In the genomic region with DNA sequence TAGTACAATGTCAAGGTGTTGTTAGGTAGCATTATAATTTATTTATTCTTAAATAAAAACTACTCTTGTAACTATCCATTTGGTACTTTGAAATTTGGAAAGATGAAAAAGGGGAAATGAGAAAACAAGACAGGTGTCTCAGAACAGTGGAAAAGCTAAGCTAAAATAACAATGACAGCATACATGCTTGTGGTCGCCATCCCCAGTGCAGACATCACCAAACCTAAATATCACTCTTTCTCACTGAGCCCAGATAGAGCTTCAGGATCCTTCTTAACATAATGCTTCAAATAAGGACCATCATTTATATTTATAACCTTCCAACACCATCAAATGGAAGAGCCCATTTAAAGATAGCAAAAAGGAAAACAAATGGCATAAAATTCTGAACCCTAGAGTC, we compare ENCODE assay signal across 26 cellular contexts.
"Had no signal": no experiment of that assay in that cellular context is flagged by ENCODE, and none has a peak within 500 bp of the region (broad histone marks: within the 10 kb centered on the region; RNA-seq: fewer than 3 reads in every experiment).

No MANE protein-coding gene starts in this region.

- H3K36me3 Mint-ChIP-seq: activated naive CD4-positive, alpha-beta T cell treated with anti-CD3 and anti-CD28 coated beads, Interleukin-2, amount 50 U/mL, for 24 hours; activated naive CD8-positive, alpha-beta T cell treated with anti-CD3 and anti-CD28 coated beads, Interleukin-2, amount 10 ng/mL, durations not matched to agents 7 days and 5 days had no signal

- H3K4me1 Mint-ChIP-seq: activated CD4-positive, alpha-beta T cell treated with anti-CD3 and anti-CD28 coated beads, Interleukin-2, amount 10 ng/mL, durations not matched to agents 24 days and 14 days; activated naive CD4-positive, alpha-beta T cell treated with anti-CD3 and anti-CD28 coated beads, Interleukin-2, amount 50 U/mL, for 24 hours; activated naive CD8-positive, alpha-beta T cell treated with anti-CD3 and anti-CD28 coated beads, Interleukin-2, amount 10 ng/mL, durations not matched to agents 7 days and 5 days; central memory CD8-positive, alpha-beta T cell had no signal

- H3K4me3 ChIP-seq: ascending aorta, cardiac muscle cell had no signal

- H3K27me3 Mint-ChIP-seq: activated CD4-positive, alpha-beta T cell treated with anti-CD3 and anti-CD28 coated beads, Interleukin-2, amount 10 ng/mL, durations not matched to agents 24 days and 14 days; activated naive CD4-positive, alpha-beta T cell treated with anti-CD3 and anti-CD28 coated beads, Interleukin-2, amount 50 U/mL, for 24 hours; activated naive CD8-positive, alpha-beta T cell treated with anti-CD3 and anti-CD28 coated beads, Interleukin-2, amount 10 ng/mL, durations not matched to agents 7 days and 5 days; activated T-cell treated with anti-CD3 and anti-CD28 coated beads, Interleukin-2, amount 50 U/mL, for 24 hours; central memory CD8-positive, alpha-beta T cell had no signal

- DNase-seq: activated CD4-positive, alpha-beta T cell treated with anti-CD3 and anti-CD28 coated beads, Interleukin-2, amount 10 ng/mL, durations not matched to agents 24 days and 14 days; activated CD4-positive, alpha-beta T cell treated with anti-CD3 and anti-CD28 coated beads, Interleukin-2, amount 50 U/mL, for 4 hours; activated CD8-positive, alpha-beta T cell treated with anti-CD3 and anti-CD28 coated beads for 36 hours; activated gamma-delta T cell; activated naive CD4-positive, alpha-beta T cell treated with Interleukin-2 at 50 U/mL for 16 hours; activated naive CD8-positive, alpha-beta T cell treated with anti-CD3 and anti-CD28 coated beads, Interleukin-2, amount 10 ng/mL, durations not matched to agents 7 days and 5 days; activated T-cell treated with anti-CD3 and anti-CD28 coated beads, Interleukin-2, amount 50 U/mL, for 24 hours; amygdala; MM.1S; MV-4-11; NCI-H1092; NCI-H1436 treated with DMSO at 0.1 percent for 48 hours; NCI-H1694 treated with DMSO at 0.1 percent for 48 hours; NCI-H2029; NCI-H345; NCI-H524 treated with DMSO at 0.1 percent for 48 hours; NCI-H748 treated with DMSO at 0.1 percent for 48 hours; NK-92 treated with Interleukin-12 subunit alpha and Interleukin-12 subunit beta, amount 100 ng/mL, for 24 hours; Right ventricle myocardium superior; T1000 had no signal

- H3K27ac ChIP-seq: cardiac muscle cell, KMS-11 had no signal

- H3K9me3 ChIP-seq: ascending aorta had no signal

- ATAC-seq: activated CD8-positive, alpha-beta T cell treated with anti-CD3 and anti-CD28 coated beads for 36 hours had no signal

- H3K4me3 Mint-ChIP-seq: activated CD4-positive, alpha-beta T cell treated with anti-CD3 and anti-CD28 coated beads, Interleukin-2, amount 10 ng/mL, durations not matched to agents 24 days and 14 days; activated CD8-positive, alpha-beta T cell treated with anti-CD3 and anti-CD28 coated beads for 36 hours; activated naive CD4-positive, alpha-beta T cell treated with anti-CD3 and anti-CD28 coated beads, Interleukin-2, amount 50 U/mL, for 24 hours; activated naive CD8-positive, alpha-beta T cell treated with anti-CD3 and anti-CD28 coated beads, Interleukin-2, amount 10 ng/mL, durations not matched to agents 7 days and 5 days; activated T-cell treated with anti-CD3 and anti-CD28 coated beads, Interleukin-2, amount 50 U/mL, for 24 hours; central memory CD8-positive, alpha-beta T cell had no signal

- H3K9me3 Mint-ChIP-seq: activated CD4-positive, alpha-beta T cell treated with anti-CD3 and anti-CD28 coated beads, Interleukin-2, amount 10 ng/mL, durations not matched to agents 24 days and 14 days; activated CD8-positive, alpha-beta T cell treated with anti-CD3 and anti-CD28 coated beads for 36 hours; activated naive CD4-positive, alpha-beta T cell treated with anti-CD3 and anti-CD28 coated beads, Interleukin-2, amount 50 U/mL, for 24 hours; activated naive CD8-positive, alpha-beta T cell treated with anti-CD3 and anti-CD28 coated beads, Interleukin-2, amount 10 ng/mL, durations not matched to agents 7 days and 5 days; activated T-cell treated with anti-CD3 and anti-CD28 coated beads, Interleukin-2, amount 50 U/mL, for 24 hours; activated T-helper 2 cell treated with anti-CD3 and anti-CD28 coated beads, Interferon-gamma antibody, Interleukin-2, Interleukin-4, amounts not matched to agents 10 μg/mL and 5 μg/mL and 100 μg/mL, durations not matched to agents 14 hours and 24 hours and 36 hours had no signal

- H3K27ac Mint-ChIP-seq: activated CD4-positive, alpha-beta T cell treated with anti-CD3 and anti-CD28 coated beads, Interleukin-2, amount 10 ng/mL, durations not matched to agents 24 days and 14 days; activated CD8-positive, alpha-beta T cell treated with anti-CD3 and anti-CD28 coated beads for 36 hours; activated naive CD4-positive, alpha-beta T cell treated with anti-CD3 and anti-CD28 coated beads, Interleukin-2, amount 50 U/mL, for 24 hours; activated naive CD8-positive, alpha-beta T cell treated with anti-CD3 and anti-CD28 coated beads, Interleukin-2, amount 10 ng/mL, durations not matched to agents 7 days and 5 days; activated T-cell treated with anti-CD3 and anti-CD28 coated beads, Interleukin-2, amount 50 U/mL, for 24 hours; activated T-helper 2 cell treated with anti-CD3 and anti-CD28 coated beads, Interferon-gamma antibody, Interleukin-2, Interleukin-4, amounts not matched to agents 10 μg/mL and 5 μg/mL and 100 μg/mL, durations not matched to agents 14 hours and 24 hours and 36 hours had no signal

- H3K4me2 ChIP-seq: KMS-11 had no signal

- H3K9ac ChIP-seq: KMS-11 had no signal

- H3K27me3 ChIP-seq: ascending aorta, cardiac muscle cell had no signal

- H3K36me3 ChIP-seq: ascending aorta, cardiac muscle cell had no signal
